In genomic region chr14:21309238-21309636, GRCh38 we compare ENCODE assay signal across 8 cellular contexts. TPM values are rescaled to one million over a fixed set of nuclear protein-coding genes. Genes with fewer than 3 reads are reported as not detected.
DNase-seq lines count a peak whose midpoint lies in the region; ATAC-seq and TF ChIP-seq lines count a peak whose summit lies in the region.

No MANE protein-coding gene starts in this region.

- H4K20me1 ChIP-seq in Karpas-422 (ENCODE audit: insufficient read depth, low read depth, low read length), result no peaks in the 10 kb centered on the region

- POLR2A ChIA-PET in naive thymus-derived CD8-positive, alpha-beta T cell (lab: Charles Lee), result interaction anchor here (0.6 to 1.2 kb wide), 2 partner anchors 48 to 202 kb away, joined by 7 to 8 read pairs; partner anchors contain the start of gene METTL3

- peak overlapping the region; percentile 71 for H3K4me2 ChIP-seq in Karpas-422 (ENCODE audit: low read depth, low read length, poor library complexity, severe bottlenecking)

- H3K27me3 Mint-ChIP-seq in CD4-positive, CD25-positive, alpha-beta regulatory T cell, result peaks cover 28% of the 10 kb centered on the region
- no peaks in the 10 kb centered on the region for H3K27me3 Mint-ChIP-seq in naive thymus-derived CD8-positive, alpha-beta T cell

- H3K4me3 Mint-ChIP-seq in CD4-positive, CD25-positive, alpha-beta regulatory T cell, result peak overlapping the region; percentile 60 to 87 (median 84)
- peak overlapping the region; percentile 80 to 92 (median 86) for H3K4me3 Mint-ChIP-seq in naive thymus-derived CD8-positive, alpha-beta T cell

- TF ChIP-seq POLR2A in uterus (IDR thresholded peaks at IDR 0.05), result no peak

- H2AFZ ChIP-seq in Karpas-422 (ENCODE audit: low read length), result peak overlapping the region; percentile 98

- H3K9me3 Mint-ChIP-seq in CD4-positive, CD25-positive, alpha-beta regulatory T cell, result peaks cover 0 to 1% (median 0%) of the 10 kb centered on the region in 7 donors
- no peaks in the 10 kb centered on the region for H3K9me3 Mint-ChIP-seq in naive thymus-derived CD8-positive, alpha-beta T cell

- peaks cover 12 to 22% (median 18%) of the 10 kb centered on the region in 4 donors for H3K4me1 Mint-ChIP-seq in CD4-positive, CD25-positive, alpha-beta regulatory T cell
- H3K4me1 Mint-ChIP-seq in naive thymus-derived CD8-positive, alpha-beta T cell, result peaks cover 7 to 24% (median 19%) of the 10 kb centered on the region in 4 donors

- H3K27me3 ChIP-seq in CD4-positive, CD25-positive, alpha-beta regulatory T cell (ENCODE audit: control insufficient read depth, insufficient read depth, low read length), result no peaks in the 10 kb centered on the region
- H3K27me3 ChIP-seq in Karpas-422 (ENCODE audit: low read length) (no peaks in the 10 kb centered on the region), colonic mucosa (no peaks in the 10 kb centered on the region), uterus (peaks cover 0 to 5% of the 10 kb centered on the region in 2 donors)

- no peak for DNase-seq in CD4-positive, CD25-positive, alpha-beta regulatory T cell
- DNase-seq in Karpas-422 (no peak), colonic mucosa (no peak), uterus (no peak), NCI-H82 (lab: John Stamatoyannopoulos, UW) (no peak), NCI-H446 treated with DMSO at 0.1 percent for 48 hours (lab: John Stamatoyannopoulos, UW) (no peak), Ammon's horn (ENCODE audit: low spot score) (no peak)
- DNase-seq in naive thymus-derived CD8-positive, alpha-beta T cell, result no peak

- peak overlapping the region; percentile 91 to 99 (median 91) for H3K27ac Mint-ChIP-seq in CD4-positive, CD25-positive, alpha-beta regulatory T cell
- H3K27ac Mint-ChIP-seq in naive thymus-derived CD8-positive, alpha-beta T cell, result peak overlapping the region; percentile 78 to 94 (median 88)

- H3K9me3 ChIP-seq in CD4-positive, CD25-positive, alpha-beta regulatory T cell (ENCODE audit: control insufficient read depth in 2 of 2, low read length in 2 of 2), result no peaks in the 10 kb centered on the region
- H3K9me3 ChIP-seq in Karpas-422 (ENCODE audit: low read length), result no peaks in the 10 kb centered on the region
- no peaks in the 10 kb centered on the region for H3K9me3 ChIP-seq in colonic mucosa
- no peaks in the 10 kb centered on the region for H3K9me3 ChIP-seq in uterus

- H3K36me3 Mint-ChIP-seq in CD4-positive, CD25-positive, alpha-beta regulatory T cell, result no peaks in the 10 kb centered on the region
- H3K36me3 Mint-ChIP-seq in naive thymus-derived CD8-positive, alpha-beta T cell, result no peaks in the 10 kb centered on the region

- H3K9ac ChIP-seq in Karpas-422 (ENCODE audit: low read length) (peak overlapping the region; percentile 29; the same call in 1 of the 2 replicates), colonic mucosa (ENCODE audit: low read depth in 2 of 2, low read length in 2 of 2) (no peak overlapping the region)

- H3K9me2 ChIP-seq in Karpas-422 (replicated peaks; ENCODE audit: insufficient read depth, low read length), result no peaks in the 10 kb centered on the region

- H3K27ac ChIP-seq in CD4-positive, CD25-positive, alpha-beta regulatory T cell (ENCODE audit: insufficient read depth, low read length, poor library complexity, severe bottlenecking), result peak overlapping the region; percentile 56
- H3K27ac ChIP-seq in Karpas-422 (ENCODE audit: low read length) (no peak overlapping the region), colonic mucosa (peak overlapping the region; percentile 60), uterus (no peak overlapping the region)

- H3K79me2 ChIP-seq in Karpas-422 (ENCODE audit: low read length), result no peaks in the 10 kb centered on the region

- intact Hi-C loops in colonic mucosa (cut with DNase I), result no loop called here
- intact Hi-C loops in uterus (cut with DNase I; ENCODE audit: low total_unique reads), result no loop called here

- ATAC-seq in CD4-positive, CD25-positive, alpha-beta regulatory T cell (ENCODE audit: low read depth in 2 of 2), result no peak
- no peak for ATAC-seq in naive thymus-derived CD8-positive, alpha-beta T cell

- H3K4me3 ChIP-seq in CD4-positive, CD25-positive, alpha-beta regulatory T cell (ENCODE audit: low read depth, low read length), result peak overlapping the region; percentile 77
- peak overlapping the region; percentile 55 for H3K4me3 ChIP-seq in Karpas-422 (ENCODE audit: low read length)
- H3K4me3 ChIP-seq in colonic mucosa, result peak overlapping the region; percentile 27
- H3K4me3 ChIP-seq in uterus, result peak overlapping the region in 1 of 2 donors; percentile 13

- TF ChIP-seq CTCF in colonic mucosa (IDR thresholded peaks at IDR 0.05) (no peak), uterus (IDR thresholded peaks at IDR 0.05) (no peak)

- H3K36me3 ChIP-seq in CD4-positive, CD25-positive, alpha-beta regulatory T cell (ENCODE audit: control insufficient read depth, insufficient read depth, low read length), result no peaks in the 10 kb centered on the region
- H3K36me3 ChIP-seq in Karpas-422 (ENCODE audit: insufficient read depth, low read length), result no peaks in the 10 kb centered on the region
- H3K36me3 ChIP-seq in colonic mucosa, result no peaks in the 10 kb centered on the region
- H3K36me3 ChIP-seq in uterus, result no peaks in the 10 kb centered on the region

- peaks cover 16% of the 10 kb centered on the region for H3K4me1 ChIP-seq in CD4-positive, CD25-positive, alpha-beta regulatory T cell (ENCODE audit: control insufficient read depth, insufficient read depth, low read length, poor library complexity, severe bottlenecking)
- H3K4me1 ChIP-seq in Karpas-422 (ENCODE audit: low read length) (peaks cover 16% of the 10 kb centered on the region), colonic mucosa (peaks cover 4% of the 10 kb centered on the region), uterus (no peaks in the 10 kb centered on the region)

RNA-seq across cellular contexts. Expression of gene RPGRIP1, which starts 29.4 kb away (rescaled TPM):
- total RNA-seq in CD4-positive, CD25-positive, alpha-beta regulatory T cell, result not detected
- under 1 TPM in 1 of 4 donors, not detected in 3; 0.10 TPM for polyA plus RNA-seq in CD4-positive, CD25-positive, alpha-beta regulatory T cell
- not detected in 2 replicates for total RNA-seq in Karpas-422 (2014; rRNA removed; shearing (Covaris generic); ENCODE audit: low replicate concordance)
- total RNA-seq in colonic mucosa, result under 1 TPM in 1 of 2 donors, not detected in 1; 0.40 TPM
- not detected for total RNA-seq in naive thymus-derived CD8-positive, alpha-beta T cell
- under 1 TPM in 1 of 3 donors, not detected in 2; 0.09 TPM for polyA plus RNA-seq in naive thymus-derived CD8-positive, alpha-beta T cell
- total RNA-seq in uterus, result under 1 TPM in 1 of 4 donors, not detected in 3; 0.14 TPM

RNA-seq across cellular contexts. Expression of gene HNRNPC, which starts 40.0 kb away (rescaled TPM):
- total RNA-seq in CD4-positive, CD25-positive, alpha-beta regulatory T cell, result 582 TPM
- polyA plus RNA-seq in CD4-positive, CD25-positive, alpha-beta regulatory T cell, result 100 to 1,000 TPM; 752 to 840 (median 794) TPM
- total RNA-seq in Karpas-422 (2014; rRNA removed; shearing (Covaris generic); ENCODE audit: low replicate concordance), result 661 and 1,144 TPM in 2 replicates
- 100 to 1,000 TPM; 363 to 653 TPM for total RNA-seq in colonic mucosa
- total RNA-seq in naive thymus-derived CD8-positive, alpha-beta T cell, result 100 to 1,000 TPM; 569 to 584 TPM
- polyA plus RNA-seq in naive thymus-derived CD8-positive, alpha-beta T cell, result 100 to 1,000 TPM; 795 to 893 (median 875) TPM
- total RNA-seq in uterus, result 100 to 1,000 TPM; 378 to 599 (median 531) TPM

Comparison
In these comparisons a context has a peak if more than half of its experiments do, and no peak if none do; other contexts are left out.
1. H3K27ac ChIP-seq: peak in CD4-positive, CD25-positive, alpha-beta regulatory T cell (single experiment) and colonic mucosa (single experiment); none in Karpas-422 (single experiment) and uterus (0 of 2).